ENCODE assay signal across 14 cellular contexts in genomic region chrX:129701624-129702069, GRCh38. TPM values are rescaled to one million over a fixed set of nuclear protein-coding genes. Genes with fewer than 3 reads are reported as not detected.
A peak's percentile ranks its signal among the peaks of the same experiment; 100 is the strongest.
DNase-seq lines count a peak whose midpoint lies in the region; ATAC-seq and TF ChIP-seq lines count a peak whose summit lies in the region.
"Had no signal": no experiment of that assay in that cellular context is flagged by ENCODE, and none has a peak within 500 bp of the region (broad histone marks: within the 10 kb centered on the region; RNA-seq: fewer than 3 reads in every experiment).

No MANE protein-coding gene starts in this region.

- no peak overlapping the region for H3K4me3 ChIP-seq in AG10803 (ENCODE audit: low read length)
- H3K4me3 ChIP-seq in astrocyte of the spinal cord (ENCODE audit: low read depth, low read length), result no peak overlapping the region

- H3K4me3 Mint-ChIP-seq in Calu3 (ENCODE audit: low read depth, unreplicated experiment), result no peak overlapping the region
- no peak overlapping the region for H3K4me3 Mint-ChIP-seq in activated CD8-positive, alpha-beta memory T cell treated with anti-CD3 and anti-CD28 coated beads, Interleukin-2, amount 10 ng/mL, durations not matched to agents 7 days and 5 days
- H3K4me3 Mint-ChIP-seq: activated T-cell treated with anti-CD3 and anti-CD28 coated beads, Interleukin-2, amount 50 U/mL, for 24 hours had no signal

- H3K27ac Mint-ChIP-seq in Calu3 (ENCODE audit: unreplicated experiment), result no peak overlapping the region
- H3K27ac Mint-ChIP-seq in activated CD8-positive, alpha-beta memory T cell treated with anti-CD3 and anti-CD28 coated beads, Interleukin-2, amount 10 ng/mL, durations not matched to agents 7 days and 5 days, result no peak overlapping the region
- H3K27ac Mint-ChIP-seq: activated T-cell treated with anti-CD3 and anti-CD28 coated beads, Interleukin-2, amount 50 U/mL, for 24 hours had no signal

- H3K36me3 Mint-ChIP-seq in Calu3 (ENCODE audit: insufficient read depth, unreplicated experiment), result no peaks in the 10 kb centered on the region
- H3K36me3 Mint-ChIP-seq in activated CD8-positive, alpha-beta memory T cell treated with anti-CD3 and anti-CD28 coated beads, Interleukin-2, amount 10 ng/mL, durations not matched to agents 7 days and 5 days, result no peaks in the 10 kb centered on the region

- ATAC-seq in left cardiac atrium (peak; percentile 68 to 86), GM19023 (IDR thresholded peaks at IDR 0.05; ENCODE audit: unreplicated experiment) (no peak)
- ATAC-seq in activated CD8-positive, alpha-beta memory T cell treated with anti-CD3 and anti-CD28 coated beads, Interleukin-2, amount 10 ng/mL, durations not matched to agents 7 days and 5 days, result no peak

- H3K27me3 Mint-ChIP-seq in Calu3 (ENCODE audit: unreplicated experiment), result peaks cover 7% of the 10 kb centered on the region
- H3K27me3 Mint-ChIP-seq in activated CD8-positive, alpha-beta memory T cell treated with anti-CD3 and anti-CD28 coated beads, Interleukin-2, amount 10 ng/mL, durations not matched to agents 7 days and 5 days, result peaks cover 4% of the 10 kb centered on the region

- DNase-seq in AG10803 (ENCODE audit: low read depth) (peak; percentile 80), astrocyte of the spinal cord (ENCODE audit: low read depth, low spot score) (peak; percentile 66), left cardiac atrium (peak; percentile 70), posterior cingulate gyrus (peak in 7 of 10 donors; percentile 7 to 84 (median 26)), Calu3 (no peak), islet precursor cell (no peak)
- DNase-seq in activated CD8-positive, alpha-beta memory T cell treated with anti-CD3 and anti-CD28 coated beads, Interleukin-2, amount 10 ng/mL, durations not matched to agents 7 days and 5 days, result no peak
- DNase-seq: activated CD4-positive, alpha-beta T cell treated with anti-CD3 and anti-CD28 coated beads for 1 hour; activated T-cell treated with anti-CD3 and anti-CD28 coated beads, Interleukin-2, amount 50 U/mL, for 24 hours; NCI-H2081 treated with DMSO at 0.1 percent for 48 hours; SW 1271; trophoblast cell had no signal

- H3K4me1 Mint-ChIP-seq in Calu3 (ENCODE audit: low read depth, unreplicated experiment), result no peaks in the 10 kb centered on the region
- H3K4me1 Mint-ChIP-seq in activated CD8-positive, alpha-beta memory T cell treated with anti-CD3 and anti-CD28 coated beads, Interleukin-2, amount 10 ng/mL, durations not matched to agents 7 days and 5 days, result no peaks in the 10 kb centered on the region

- TF ChIP-seq CTCF in AG10803 (conservative IDR thresholded peaks at IDR 0.05; ENCODE audit: low read length), result no peak
- TF ChIP-seq CTCF in astrocyte of the spinal cord (IDR thresholded peaks at IDR 0.05; ENCODE audit: low read depth, low read length), result no peak
- no peak for TF ChIP-seq CTCF in Calu3 (IDR thresholded peaks at IDR 0.05; ENCODE audit: unreplicated experiment)

- in situ Hi-C loops in astrocyte of the spinal cord (cut with HindIII; ENCODE audit: low sequenced_read_pairs), result no loop called here

- no peaks in the 10 kb centered on the region for H3K9me3 Mint-ChIP-seq in Calu3 (ENCODE audit: low read depth, unreplicated experiment)
- H3K9me3 Mint-ChIP-seq in activated CD8-positive, alpha-beta memory T cell treated with anti-CD3 and anti-CD28 coated beads, Interleukin-2, amount 10 ng/mL, durations not matched to agents 7 days and 5 days (ENCODE audit: low read depth), result no peaks in the 10 kb centered on the region
- H3K9me3 Mint-ChIP-seq: activated T-cell treated with anti-CD3 and anti-CD28 coated beads, Interleukin-2, amount 50 U/mL, for 24 hours had no signal

- CTCF ChIA-PET in Calu3 (lab: Charles Lee), result interaction anchor here (1.0 to 1.2 kb wide), 2 partner anchors 12 to 36 kb away, joined by 3 to 8 read pairs; no protein-coding TSS in a partner anchor
- CTCF ChIA-PET in activated CD8-positive, alpha-beta memory T cell treated with anti-CD3 and anti-CD28 coated beads, Interleukin-2, amount 10 ng/mL, durations not matched to agents 7 days and 5 days (lab: Charles Lee), result no interaction called here

- intact Hi-C loops in left cardiac atrium (cut with DNase I) (no loop called here), posterior cingulate gyrus (cut with DNase I) (no loop called here), Calu3 (cut with micrococcal nuclease; ENCODE audit: unreplicated experiment) (no loop called here)

- no TSS peak for BruUV-seq in Calu3 (replicated peaks; lab: Mats Ljungman, UMichigan)

RNA-seq across cellular contexts. Expression of gene XPNPEP2, which starts 37.1 kb away (rescaled TPM):
- total RNA-seq in left cardiac atrium (1 to 10 TPM; 2.0 to 2.5 TPM), Calu3 (2022) (not detected in 2 replicates)
- 1 to 10 TPM; 1.0 to 1.2 TPM for total RNA-seq in activated CD8-positive, alpha-beta memory T cell treated with anti-CD3 and anti-CD28 coated beads, Interleukin-2, amount 10 ng/mL, durations not matched to agents 7 days and 5 days
- total RNA-seq: A172 had no signal

RNA-seq across cellular contexts. Expression of gene APLN, which starts 46.9 kb away (rescaled TPM):
- 10 to 100 TPM in 1 of 2 donors, 1 to 10 TPM in 1; 5.7 to 18.0 TPM for total RNA-seq in left cardiac atrium
- 0.35 TPM in 1 of 2 replicates, not detected in the other for total RNA-seq in Calu3 (2022)
- total RNA-seq in activated CD8-positive, alpha-beta memory T cell treated with anti-CD3 and anti-CD28 coated beads, Interleukin-2, amount 10 ng/mL, durations not matched to agents 7 days and 5 days, result under 1 TPM; 0.14 to 0.15 TPM

Comparison
In these comparisons a context has a peak if more than half of its experiments do, and no peak if none do; other contexts are left out.
1. DNase-seq: peak in AG10803 (single experiment), astrocyte of the spinal cord (single experiment), left cardiac atrium (single experiment) and posterior cingulate gyrus (7 of 10); none in Calu3 (single experiment), islet precursor cell (single experiment) and activated CD8-positive, alpha-beta memory T cell treated with anti-CD3 and anti-CD28 coated beads, Interleukin-2, amount 10 ng/mL, durations not matched to agents 7 days and 5 days (single experiment).
2. ATAC-seq: peak in left cardiac atrium (2 of 2); none in activated CD8-positive, alpha-beta memory T cell treated with anti-CD3 and anti-CD28 coated beads, Interleukin-2, amount 10 ng/mL, durations not matched to agents 7 days and 5 days (single experiment) and GM19023 (single experiment).